ENCODE assay signal across 4 cellular contexts in the genomic region with DNA sequence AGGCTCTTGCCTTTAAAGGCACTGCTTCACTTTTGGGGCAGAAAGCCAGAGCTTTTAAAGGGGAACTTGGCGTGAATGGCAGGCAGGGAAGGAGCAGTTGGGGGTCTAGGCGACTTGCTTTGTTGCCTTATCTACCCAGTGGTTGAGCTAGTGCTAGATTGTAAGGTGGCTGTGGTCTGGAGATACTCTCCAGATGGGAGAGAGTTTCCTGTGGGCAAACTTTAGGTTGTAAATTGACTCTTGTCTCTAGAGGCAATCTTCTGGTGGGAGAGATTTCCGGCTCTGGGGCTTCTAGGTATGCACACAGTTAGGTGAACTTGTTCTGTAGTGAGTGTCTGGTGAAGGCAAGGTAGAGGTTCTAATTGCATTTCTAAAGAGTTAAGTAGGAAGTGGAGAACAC. TPM values are rescaled to one million over a fixed set of nuclear protein-coding genes. Genes with fewer than 3 reads are reported as not detected.
"Had no signal": no experiment of that assay in that cellular context is flagged by ENCODE, and none has a peak within 500 bp of the region (broad histone marks: within the 10 kb centered on the region; RNA-seq: fewer than 3 reads in every experiment).

No MANE protein-coding gene starts in this region.

RNA-seq across cellular contexts. Expression of gene GYPE, which starts 50.7 kb away (rescaled TPM):
- total RNA-seq: dermis microvascular lymphatic vessel endothelial cell, ovary, renal cortical epithelial cell, vagina had no signal
